6 cellular contexts compared by ENCODE assay signal in the genomic region with DNA sequence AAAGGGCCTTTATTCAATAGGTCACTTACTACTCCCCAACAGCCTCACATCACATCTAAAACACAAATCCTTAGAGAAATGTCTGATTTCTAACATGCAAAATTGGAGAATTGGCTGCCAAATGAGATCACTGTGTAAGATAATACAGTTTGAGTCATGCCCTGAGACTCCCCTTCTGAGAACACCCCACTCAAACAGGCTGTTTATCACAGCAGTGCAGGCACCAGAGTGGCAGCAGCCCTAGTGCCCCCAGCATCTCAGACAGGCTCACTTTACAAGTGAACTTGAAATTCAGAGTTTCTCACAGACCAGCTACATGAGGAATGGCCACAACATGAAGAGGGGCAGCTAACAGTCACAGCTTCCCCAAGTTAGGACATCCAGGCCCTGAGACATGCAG. TPM values are rescaled to one million over a fixed set of nuclear protein-coding genes. Genes with fewer than 3 reads are reported as not detected.
"Had no signal": no experiment of that assay in that cellular context is flagged by ENCODE, and none has a peak within 500 bp of the region (broad histone marks: within the 10 kb centered on the region; RNA-seq: fewer than 3 reads in every experiment).

No MANE protein-coding gene starts in this region.

RNA-seq across cellular contexts. Expression of a gene that starts 2.0 kb away (rescaled TPM):
- total RNA-seq: M059J, PC-9, Right ventricle myocardium inferior, RPMI7951, SJCRH30 had no signal

RNA-seq across cellular contexts. Expression of a gene that starts 20.9 kb away (rescaled TPM):
- total RNA-seq: M059J, PC-9, Right ventricle myocardium inferior, RPMI7951, SJCRH30, SK-MEL-5 had no signal

RNA-seq across cellular contexts. Expression of a gene that starts 35.4 kb away (rescaled TPM):
- total RNA-seq: M059J, PC-9, Right ventricle myocardium inferior, RPMI7951, SJCRH30, SK-MEL-5 had no signal

RNA-seq across cellular contexts. Expression of a gene that starts 43.9 kb away (rescaled TPM):
- total RNA-seq: M059J, PC-9, Right ventricle myocardium inferior, RPMI7951, SJCRH30, SK-MEL-5 had no signal

RNA-seq across cellular contexts. Expression of a gene that starts 58.0 kb away (rescaled TPM):
- total RNA-seq: M059J, PC-9, Right ventricle myocardium inferior, RPMI7951, SJCRH30, SK-MEL-5 had no signal
